19 cellular contexts compared by ENCODE assay signal in the genomic region with DNA sequence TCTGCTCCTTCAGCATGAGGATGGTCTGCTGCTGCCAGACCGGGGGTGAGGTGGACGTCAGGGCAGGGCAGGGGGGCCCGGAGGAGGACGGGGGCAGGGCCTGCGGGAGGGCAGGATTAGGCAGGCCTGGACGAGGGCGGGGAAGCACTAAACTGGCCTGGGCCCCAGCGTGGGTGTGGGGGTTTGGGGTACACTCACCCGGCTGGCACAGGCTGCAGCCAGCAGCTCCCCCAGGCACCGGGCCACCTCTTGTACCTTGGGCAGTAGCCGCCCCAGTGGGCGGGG. TPM values are rescaled to one million over a fixed set of nuclear protein-coding genes. Genes with fewer than 3 reads are reported as not detected.
DNase-seq lines count a peak whose midpoint lies in the region; ATAC-seq and TF ChIP-seq lines count a peak whose summit lies in the region.
"Had no signal": no experiment of that assay in that cellular context is flagged by ENCODE, and none has a peak within 500 bp of the region (broad histone marks: within the 10 kb centered on the region; RNA-seq: fewer than 3 reads in every experiment).

No MANE protein-coding gene starts in this region.

- H2BK5ac ChIP-seq in neuronal stem cell (ENCODE audit: low read length) = no peak overlapping the region

- H4K8ac ChIP-seq in neuronal stem cell (ENCODE audit: low read depth, low read length) = no peak overlapping the region

- H2BK15ac ChIP-seq in neuronal stem cell (ENCODE audit: low read length) = no peak overlapping the region

- peaks cover 11% of the 10 kb centered on the region for H3K79me1 ChIP-seq in neuronal stem cell (ENCODE audit: low read depth, low read length)

- no peak overlapping the region for H3K14ac ChIP-seq in neuronal stem cell (ENCODE audit: low read length)

- peaks cover 0 to 10% (median 3%) of the 10 kb centered on the region in 3 experiments for H3K27me3 ChIP-seq in neuronal stem cell (ENCODE audit: control insufficient read depth in 3 of 3, insufficient read depth in 3 of 3, low read depth in 1 of 3, low read length in 3 of 3)
- H3K27me3 ChIP-seq: BE2C, BLaER1 had no signal

- H2BK12ac ChIP-seq in neuronal stem cell (ENCODE audit: low read length) = no peak overlapping the region

- no peak overlapping the region for H3K4me2 ChIP-seq in neuronal stem cell (ENCODE audit: insufficient read depth, low read length, poor library complexity, severe bottlenecking)
- H3K4me2 ChIP-seq: BLaER1 had no signal

- H3K36me3 ChIP-seq in HEK293 (ENCODE audit: control insufficient read depth in 2 of 2, insufficient read depth in 1 of 2, low read length in 2 of 2) (peaks cover 0 to 17% of the 10 kb centered on the region in 2 experiments; a peak in 1 of 3 replicates), neuronal stem cell (replicated peaks in 1 of 2; ENCODE audit: control insufficient read depth in 2 of 2, insufficient read depth in 2 of 2, low read length in 2 of 2) (peaks cover 3 to 30% of the 10 kb centered on the region in 2 donors)

- no peak overlapping the region for H2AFZ ChIP-seq in neuronal stem cell (ENCODE audit: low read length)

- H2AK5ac ChIP-seq in neuronal stem cell (ENCODE audit: low read depth, low read length) = peak overlapping the region; percentile 56

- no peak for ATAC-seq in GM21526 (IDR thresholded peaks at IDR 0.05; ENCODE audit: low FRiP score, unreplicated experiment)

- CTCF ChIA-PET in HEK293 (lab: Yijun Ruan, JAX) = interaction anchor here (0.6 to 11.3 kb wide), 16 partner anchors 8 to 335 kb away, joined by 3 to 237 read pairs (median 12); partner anchors contain the start of genes ABCA2, ENTPD2, MAN1B1 and NPDC1
- CTCF ChIA-PET in RWPE1 (lab: Yijun Ruan, JAX) = interaction anchor here (0.8 to 3.5 kb wide), 14 partner anchors 11 to 287 kb away, joined by 3 to 54 read pairs (median 11); partner anchors contain the start of genes ABCA2, ENTPD2, NPDC1 and UAP1L1

- no peak overlapping the region for H3K4ac ChIP-seq in neuronal stem cell (ENCODE audit: low read length)

- no CpG with 5 or more reads among the region's 12 CpGs for WGBS in neuronal stem cell (ENCODE audit: extremely low coverage in 2 of 2, insufficient read length in 2 of 2, insufficient replicate concordance in 1 of 2), 2 donors

- no peak overlapping the region for H2BK120ac ChIP-seq in neuronal stem cell (ENCODE audit: low read depth, low read length)

- DNase-seq in RWPE1 (ENCODE audit: low spot score) = no peak
- DNase-seq in neuronal stem cell (ENCODE audit: low spot score) = no peak
- DNase-seq in head of caudate nucleus = no peak
- DNase-seq in stimulated activated CD4-positive, alpha-beta T cell treated with anti-CD3 and anti-CD28 coated beads, Interleukin-4, amount 100 ng/mL, for 1 hour = no peak
- DNase-seq: 8988T; ACHN; BE2C; Caco-2; Calu3; CD4-positive, alpha-beta memory T cell; CD4-positive, CD25-positive, alpha-beta regulatory T cell; CD8-positive, alpha-beta memory T cell; DMS79 treated with DMSO at 0.1 percent for 48 hours; GF-D8 had no signal

- POLR2A ChIA-PET in HEK293 (lab: Yijun Ruan, JAX) = interaction anchor here (9.1 kb wide), 1 partner anchor 19 kb away, joined by 137 read pairs; the partner anchor contains the start of gene MAN1B1
- POLR2A ChIA-PET in RWPE1 (lab: Yijun Ruan, JAX; ENCODE audit: low non-redundant PET) = interaction anchor here (0.5 kb wide), 1 partner anchor 11 kb away, joined by 6 read pairs; no protein-coding TSS in a partner anchor

- H3K9ac ChIP-seq in neuronal stem cell (ENCODE audit: low read depth, low read length, poor library complexity) = no peak overlapping the region
- H3K9ac ChIP-seq: BLaER1 had no signal

- H3K27ac ChIP-seq in HEK293 (ENCODE audit: extremely low read depth, low read depth, low read length) (no peak overlapping the region), RWPE1 (peak overlapping the region; percentile 85), neuronal stem cell (replicated peaks; ENCODE audit: low read length) (no peak overlapping the region)
- H3K27ac ChIP-seq: BLaER1 had no signal

- TF ChIP-seq CTCF in HEK293 (tag by site-specific recombination; IDR thresholded peaks at IDR 0.05) = no peak
- TF ChIP-seq CTCF in RWPE1 (conservative IDR thresholded peaks at IDR 0.05; ENCODE audit: low read depth) = no peak

- H3K23ac ChIP-seq in neuronal stem cell (ENCODE audit: low read depth, low read length, poor library complexity) = no peak overlapping the region

- H3K4me1 ChIP-seq in HEK293 (ENCODE audit: control insufficient read depth, insufficient read depth, low read length) = peaks cover 6% of the 10 kb centered on the region; the same call in 1 of the 2 replicates
- H3K4me1 ChIP-seq in neuronal stem cell (ENCODE audit: control insufficient read depth in 2 of 2, insufficient read depth in 1 of 2, low read depth in 1 of 2, low read length in 2 of 2) = peaks cover 7% of the 10 kb centered on the region in 2 donors

- H3K9me3 ChIP-seq in HEK293 (ENCODE audit: control insufficient read depth, insufficient read depth, low read depth, low read length) = no peaks in the 10 kb centered on the region
- H3K9me3 ChIP-seq in neuronal stem cell (replicated peaks in 1 of 2; ENCODE audit: control insufficient read depth in 2 of 2, insufficient read depth in 1 of 2, low read depth in 1 of 2, low read length in 2 of 2) = peaks cover 0 to 2% of the 10 kb centered on the region in 2 donors
- H3K9me3 ChIP-seq: BE2C, BLaER1, Caco-2 had no signal

- H3K4me3 ChIP-seq in HEK293 (ENCODE audit: low read depth, low read length) = no peak overlapping the region
- no peak overlapping the region for H3K4me3 ChIP-seq in neuronal stem cell (ENCODE audit: low read length in 2 of 2)
- H3K4me3 ChIP-seq: BLaER1 had no signal

- H4K91ac ChIP-seq in neuronal stem cell (ENCODE audit: low read depth, low read length, poor library complexity) = no peak overlapping the region

- intact Hi-C loops in head of caudate nucleus (cut with DNase I) = no loop called here

- no peak overlapping the region for H3K18ac ChIP-seq in neuronal stem cell (ENCODE audit: low read length)

TF ChIP-seq in HEK293, 187 proteins besides CTCF, POLR2A, EP300 and RAD21:
- 0 out of 2 replicates have a peak, but pooled peaks have one; percentile 56 for TF ChIP-seq EGR2 (tag by site-specific recombination; IDR thresholded peaks at IDR 0.05; ENCODE audit: low read depth)
- peak; percentile 52; the same call in 1 of the 2 replicates for TF ChIP-seq ZFHX2 (tag by site-specific recombination; conservative IDR thresholded peaks at IDR 0.05)
- no peak for TF ChIP-seq ZFP3 (tag by site-specific recombination; IDR thresholded peaks at IDR 0.05; ENCODE audit: low read depth)

RNA-seq across cellular contexts. Expression of gene SAPCD2, which starts 5.5 kb away (rescaled TPM):
- polyA plus RNA-seq in neuronal stem cell (2013, experiment 1 of 2) = 15.6 TPM
- polyA plus RNA-seq in neuronal stem cell (2013, experiment 2 of 2) = 16.0 TPM

RNA-seq across cellular contexts. Expression of gene ENTPD2, which starts 11.0 kb away (rescaled TPM):
- polyA plus RNA-seq in neuronal stem cell (2013, experiment 1 of 2) = 0.01 TPM
- not detected for polyA plus RNA-seq in neuronal stem cell (2013, experiment 2 of 2)
- polyA plus RNA-seq: AG04450; CD14-positive monocyte; CD4-positive, alpha-beta memory T cell; CD4-positive, CD25-positive, alpha-beta regulatory T cell; CD8-positive, alpha-beta memory T cell had no signal

RNA-seq across cellular contexts. Expression of gene UAP1L1, which starts 12.5 kb away (rescaled TPM):
- 0.17 TPM for polyA plus RNA-seq in neuronal stem cell (2013, experiment 1 of 2)
- 0.19 TPM for polyA plus RNA-seq in neuronal stem cell (2013, experiment 2 of 2)

RNA-seq across cellular contexts. Expression of gene NPDC1, which starts 18.8 kb away (rescaled TPM):
- polyA plus RNA-seq in neuronal stem cell (2013, experiment 1 of 2) = 41.2 TPM
- polyA plus RNA-seq in neuronal stem cell (2013, experiment 2 of 2) = 37.6 TPM

RNA-seq across cellular contexts. Expression of gene MAN1B1, which starts 22.0 kb away (rescaled TPM):
- 23.6 TPM for polyA plus RNA-seq in neuronal stem cell (2013, experiment 1 of 2)
- polyA plus RNA-seq in neuronal stem cell (2013, experiment 2 of 2) = 22.2 TPM
